In genomic region chrX:132216806-132217202, GRCh38 we compare ENCODE assay signal across 8 cellular contexts. TPM values are rescaled to one million over a fixed set of nuclear protein-coding genes. Genes with fewer than 3 reads are reported as not detected.
DNase-seq lines count a peak whose midpoint lies in the region; ATAC-seq and TF ChIP-seq lines count a peak whose summit lies in the region.

No MANE protein-coding gene starts in this region.

- H3K9me3 ChIP-seq in Panc1 (ENCODE audit: control insufficient read depth, insufficient read depth, low read depth, low read length): no peaks in the 10 kb centered on the region
- no peaks in the 10 kb centered on the region for H3K9me3 ChIP-seq in muscle layer of colon (ENCODE audit: low read length)

- H3K27ac ChIP-seq in Panc1 (ENCODE audit: low read length) (peak overlapping the region; percentile 98), muscle layer of colon (ENCODE audit: low read depth, low read length) (peak overlapping the region; percentile 82)

- TF ChIP-seq CTCF in Calu3 (IDR thresholded peaks at IDR 0.05; ENCODE audit: unreplicated experiment) (no peak), Panc1 (IDR thresholded peaks at IDR 0.05) (no peak), choroid plexus epithelial cell (conservative IDR thresholded peaks at IDR 0.05; ENCODE audit: low read depth, low read length) (no peak)

- intact Hi-C loops in Calu3 (cut with micrococcal nuclease; ENCODE audit: unreplicated experiment): loop anchor here (10.0 kb wide), 1 partner anchor 268 kb away; the partner anchor contains the start of gene MBNL3
- intact Hi-C loops in Panc1 (cut with micrococcal nuclease; ENCODE audit: unreplicated experiment): loop anchor here (5.0 kb wide), 1 partner anchor 375 kb away; no protein-coding TSS in a partner anchor

- no peaks in the 10 kb centered on the region for H3K27me3 ChIP-seq in Panc1 (ENCODE audit: control insufficient read depth, insufficient read depth, low read length)
- H3K27me3 ChIP-seq in muscle layer of colon (ENCODE audit: control insufficient read depth in 1 of 2, insufficient read depth in 2 of 2, low read length in 2 of 2): no peaks in the 10 kb centered on the region

- in situ Hi-C loops in Panc1 (cut with HindIII; ENCODE audit: low pct_unique_long_range_greater_than_20kb, low sequenced_read_pairs): no loop called here

- peak overlapping the region; percentile 98 for H3K27ac Mint-ChIP-seq in Calu3 (ENCODE audit: unreplicated experiment)

- H3K27me3 Mint-ChIP-seq in Calu3 (ENCODE audit: unreplicated experiment): no peaks in the 10 kb centered on the region

- ATAC-seq in GM21737 (IDR thresholded peaks at IDR 0.05; ENCODE audit: unreplicated experiment) (peak; percentile 12), Panc1 (no peak)

- CTCF ChIA-PET in Calu3 (lab: Charles Lee) (interaction anchor here (0.6 to 1.2 kb wide), 2 partner anchors 124 to 387 kb away, joined by 3 to 4 read pairs; no protein-coding TSS in a partner anchor), Panc1 (lab: Charles Lee) (no interaction called here)

- H3K36me3 Mint-ChIP-seq in Calu3 (ENCODE audit: insufficient read depth, unreplicated experiment): peaks cover 36% of the 10 kb centered on the region

- H3K4me1 ChIP-seq in Panc1 (ENCODE audit: control insufficient read depth, insufficient read depth, low read length) (peaks cover 18% of the 10 kb centered on the region), muscle layer of colon (ENCODE audit: insufficient read depth, low read length) (peaks cover 16% of the 10 kb centered on the region)

- H3K9me3 Mint-ChIP-seq in Calu3 (ENCODE audit: low read depth, unreplicated experiment): no peaks in the 10 kb centered on the region

- peaks cover 7% of the 10 kb centered on the region for H3K4me1 Mint-ChIP-seq in Calu3 (ENCODE audit: low read depth, unreplicated experiment)

- peak overlapping the region; percentile 38 for H3K9ac ChIP-seq in muscle layer of colon (ENCODE audit: low read length)

- H3K4me3 Mint-ChIP-seq in Calu3 (ENCODE audit: low read depth, unreplicated experiment): peak overlapping the region; percentile 91

- H3K4me3 ChIP-seq in Panc1 (ENCODE audit: low read depth in 2 of 2, low read length in 2 of 2) (peak overlapping the region; percentile 79 to 90), choroid plexus epithelial cell (ENCODE audit: low read depth, low read length) (peak overlapping the region; percentile 70), muscle layer of colon (ENCODE audit: low read depth in 1 of 2, low read length in 2 of 2) (peak overlapping the region; percentile 51 to 59)

- POLR2A ChIA-PET in Panc1 (lab: Charles Lee): interaction anchor here (0.6 kb wide), 1 partner anchor 533 kb away, joined by 3 read pairs; no protein-coding TSS in a partner anchor

- H3K36me3 ChIP-seq in Panc1 (ENCODE audit: control insufficient read depth, insufficient read depth, low read length) (peaks cover 25% of the 10 kb centered on the region), muscle layer of colon (ENCODE audit: insufficient read depth, low read length) (peaks cover 5% of the 10 kb centered on the region)

- DNase-seq in Calu3 (no peak), Panc1 (ENCODE audit: low read depth, low spot score) (no peak), choroid plexus epithelial cell (ENCODE audit: low read depth) (peak; percentile 51), activated gamma-delta T cell treated with Interleukin-2 at 50 U/mL for 16 hours (no peak), HPDE6-E6E7 (ENCODE audit: extremely low spot score) (no peak), NCI-H1694 treated with DMSO at 0.1 percent for 48 hours (lab: John Stamatoyannopoulos, UW) (no peak)

- BruUV-seq in Calu3 (replicated peaks; lab: Mats Ljungman, UMichigan): TSS peak; percentile 47
- BruUV-seq in Panc1 (replicated peaks; lab: Mats Ljungman, UMichigan): no TSS peak

RNA-seq across cellular contexts. Expression of gene RAP2C, which starts 2.4 kb away (rescaled TPM):
- 22.9 and 28.4 TPM in 2 replicates for total RNA-seq in Calu3 (2022)
- total RNA-seq in Panc1 (2021; ENCODE audit: unreplicated experiment): 36.2 TPM
- 20.5 TPM for polyA plus RNA-seq in Panc1 (2012; ENCODE audit: insufficient read length)
